In the genomic region with DNA sequence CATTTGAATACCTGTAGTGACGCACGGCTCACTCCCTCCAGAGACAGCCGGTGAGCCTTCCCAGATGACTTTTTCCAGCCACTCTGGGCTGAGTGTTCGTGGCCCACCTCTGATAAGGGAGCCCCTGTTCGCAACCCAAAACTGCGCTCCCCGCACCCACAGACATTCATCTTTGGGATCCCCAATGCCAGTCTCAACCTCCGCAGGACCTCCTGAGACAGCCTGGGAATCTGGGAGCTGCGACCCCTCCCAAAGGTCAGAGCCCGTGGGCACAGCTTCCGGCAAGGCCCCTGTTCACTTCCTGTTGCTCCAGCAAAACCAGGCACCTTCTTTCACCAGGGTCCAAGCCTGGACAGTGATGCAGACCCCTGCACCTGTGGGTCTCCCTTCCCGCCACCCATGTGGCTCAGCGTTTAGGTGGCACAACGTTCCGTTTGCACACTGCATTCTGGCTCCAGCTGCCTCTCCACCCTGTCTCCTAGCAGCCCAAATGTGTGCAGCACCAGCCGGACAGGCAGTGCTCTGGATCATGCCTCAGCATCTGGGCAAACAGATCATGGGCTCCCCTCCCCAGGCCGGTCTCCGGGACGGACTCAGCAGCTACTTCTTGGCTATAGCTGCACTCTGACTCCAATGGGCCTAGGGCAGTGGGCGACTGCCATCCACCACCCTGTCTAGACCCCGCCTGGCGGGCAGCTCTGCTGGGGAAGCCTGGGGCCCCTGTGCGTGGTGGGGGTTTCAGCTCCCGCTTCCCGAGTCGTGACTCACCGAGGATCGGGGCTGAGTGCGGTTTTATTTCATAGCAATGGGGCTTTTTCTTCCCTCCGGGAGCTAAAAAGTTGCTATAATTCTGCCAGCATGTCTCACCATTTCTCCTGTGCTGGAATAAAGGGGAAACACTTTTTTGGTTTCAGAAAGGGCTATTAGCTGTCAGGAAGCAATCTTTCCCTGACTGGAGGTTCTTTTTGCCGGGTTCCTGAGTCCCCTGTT, we compare ENCODE assay signal across 13 cellular contexts.
A peak's percentile ranks its signal among the peaks of the same experiment; 100 is the strongest.
DNase-seq lines count a peak whose midpoint lies in the region; ATAC-seq and TF ChIP-seq lines count a peak whose summit lies in the region.
"Had no signal": no experiment of that assay in that cellular context is flagged by ENCODE, and none has a peak within 500 bp of the region (broad histone marks: within the 10 kb centered on the region; RNA-seq: fewer than 3 reads in every experiment).

No MANE protein-coding gene starts in this region.

- no peak for TF ChIP-seq CTCF in VCaP (conservative IDR thresholded peaks at IDR 0.05)
- no peak for TF ChIP-seq CTCF in stomach (IDR thresholded peaks at IDR 0.05)
- TF ChIP-seq CTCF in thyroid gland (IDR thresholded peaks at IDR 0.05): no peak

- 74 to 82% (median 75%) methylated on average over 25 to 31 of the region's 31 CpGs for WGBS in stomach, 5 donors
- WGBS in thyroid gland, 2 donors: 80 to 84% methylated on average over 28 to 30 of the region's 31 CpGs

- H3K4me3 ChIP-seq in stomach (peak overlapping the region in 1 of 4 donors; percentile 9), thyroid gland (replicated peaks in 1 of 3) (no peak overlapping the region)
- H3K4me3 ChIP-seq: GM12878 had no signal

- DNase-seq in G401 (ENCODE audit: low spot score) (peak; percentile 19), left ventricle myocardium superior (peak; percentile 15), stomach (no peak), thyroid gland (no peak), GDM1 (lab: John Stamatoyannopoulos, UW) (no peak)
- DNase-seq: H9, Karpas-422, NCI-H1436 treated with DMSO at 0.1 percent for 48 hours, NCI-H345 had no signal

- H3K27me3 ChIP-seq in stomach: peaks cover 0 to 59% (median 14%) of the 10 kb centered on the region in 3 donors
- no peaks in the 10 kb centered on the region for H3K27me3 ChIP-seq in thyroid gland

- ATAC-seq in left ventricle myocardium superior (no peak), HG03354 (IDR thresholded peaks at IDR 0.05; ENCODE audit: poor library complexity, severe bottlenecking, unreplicated experiment) (no peak)
- ATAC-seq: GM12878 had no signal

- no peak for TF ChIP-seq EP300 in stomach (IDR thresholded peaks at IDR 0.05)

- in situ Hi-C loops in G401 (cut with HindIII; ENCODE audit: low sequenced_read_pairs): no loop called here

- peaks cover 10 to 27% (median 22%) of the 10 kb centered on the region in 4 donors for H3K4me1 ChIP-seq in stomach
- no peaks in the 10 kb centered on the region for H3K4me1 ChIP-seq in thyroid gland

- intact Hi-C loops in left ventricle myocardium superior (cut with micrococcal nuclease) (no loop called here), stomach (cut with DNase I; ENCODE audit: low total_unique reads) (no loop called here), thyroid gland (cut with DNase I) (no loop called here)

- H3K9me3 ChIP-seq in stomach (no peaks in the 10 kb centered on the region), thyroid gland (no peaks in the 10 kb centered on the region)

- TF ChIP-seq POLR2A in stomach (IDR thresholded peaks at IDR 0.05) (no peak), thyroid gland (IDR thresholded peaks at IDR 0.05) (no peak)

- no peaks in the 10 kb centered on the region for H3K36me3 ChIP-seq in stomach
- no peaks in the 10 kb centered on the region for H3K36me3 ChIP-seq in thyroid gland

- H3K27ac ChIP-seq in VCaP (peak overlapping the region; percentile 49; the same call in 1 of the 2 replicates), stomach (peak overlapping the region in 3 of 5 donors; percentile 42 to 69 (median 64)), thyroid gland (no peak overlapping the region)
- H3K27ac ChIP-seq: RWPE1 had no signal

Comparison
In these comparisons a context has a peak if more than half of its experiments do, and no peak if none do; other contexts are left out.
1. DNase-seq: peak in G401 (single experiment) and left ventricle myocardium superior (single experiment); none in stomach (single experiment), thyroid gland (0 of 2) and GDM1 (single experiment).
2. H3K27ac ChIP-seq: peak in VCaP (single experiment) and stomach (3 of 5); none in thyroid gland (0 of 3).